Comparison of ENCODE assay signal across 30 cellular contexts in genomic region chr6:168640738-168641137, GRCh38.
DNase-seq lines count a peak whose midpoint lies in the region; ATAC-seq, FAIRE-seq and TF ChIP-seq lines count a peak whose summit lies in the region.
"Had no signal": no experiment of that assay in that cellular context is flagged by ENCODE, and none has a peak within 500 bp of the region (broad histone marks: within the 10 kb centered on the region; RNA-seq: fewer than 3 reads in every experiment).

No MANE protein-coding gene starts in this region.

- 27 to 46% (median 31%) methylated on average over 5 of the region's 5 CpGs for WGBS in heart left ventricle, 4 donors
- WGBS in H1 (ENCODE audit: extremely low coverage in 1 of 2, insufficient coverage in 1 of 2, insufficient read length in 1 of 2, insufficient replicate concordance in 2 of 2, low coverage in 1 of 2, low lambda C conversion rate in 2 of 2, missing lambda C conversion rate in 1 of 2), 2 experiments = 63% methylated on average over 5 of the region's 5 CpGs; no CpG with 5 or more reads in 1 of the 2 experiments
- WGBS in stomach, 5 donors = 25 to 44% (median 39%) methylated on average over 5 of the region's 5 CpGs

- no peak overlapping the region for H3K14ac ChIP-seq in H1 (ENCODE audit: insufficient read length)

- no peaks in the 10 kb centered on the region for H3K36me3 ChIP-seq in heart left ventricle
- H3K36me3 ChIP-seq in H1 (ENCODE audit: control insufficient read depth in 2 of 4, insufficient read depth in 4 of 4, low read length in 3 of 4) = no peaks in the 10 kb centered on the region
- H3K36me3 ChIP-seq in stomach = no peaks in the 10 kb centered on the region
- H3K36me3 ChIP-seq: cardiac muscle cell, prostate gland, SJCRH30, upper lobe of right lung had no signal

- H3K27me3 Mint-ChIP-seq in nephron (ENCODE audit: low read depth) (peaks cover 9% of the 10 kb centered on the region), T-cell (peaks cover 9 to 15% of the 10 kb centered on the region in 2 donors)
- H3K27me3 Mint-ChIP-seq: activated CD4-positive, alpha-beta memory T cell treated with anti-CD3 and anti-CD28 coated beads, Interleukin-2, amount 10 ng/mL, durations not matched to agents 7 days and 5 days; CD4-positive, CD25-positive, alpha-beta regulatory T cell had no signal

- no peak overlapping the region for H3K18ac ChIP-seq in H1 (ENCODE audit: extremely low read depth, low read length)

- H3K56ac ChIP-seq in H1 (replicated peaks; ENCODE audit: insufficient read length, low read depth, low read length) = no peak overlapping the region

- no peaks in the 10 kb centered on the region for H3K23me2 ChIP-seq in H1 (ENCODE audit: low read depth, low read length)

- no peak overlapping the region for H4K91ac ChIP-seq in H1 (replicated peaks; ENCODE audit: insufficient read length, low read length)

- TF ChIP-seq CTCF in heart left ventricle (IDR thresholded peaks at IDR 0.05) (no peak), H1 (IDR thresholded peaks at IDR 0.05; ENCODE audit: control extremely low read depth in 1 of 3, insufficient read depth in 1 of 3, low read depth in 1 of 3, low read length in 3 of 3) (no peak), nephron (IDR thresholded peaks at IDR 0.05; ENCODE audit: unreplicated experiment in 3 of 3) (no peak), stomach (IDR thresholded peaks at IDR 0.05) (no peak)

- CTCF ChIA-PET in H1 (lab: Charles Lee; ENCODE audit: partially characterized antibody) (interaction anchor here (1.0 to 1.7 kb wide), 2 partner anchors 24 to 70 kb away, joined by 3 read pairs; no protein-coding TSS in a partner anchor), T-cell (lab: Charles Lee) (no interaction called here)

- POLR2A ChIA-PET in H1 (lab: Charles Lee; ENCODE audit: partially characterized antibody) = interaction anchor here (0.7 kb wide), 1 partner anchor 59 kb away, joined by 3 read pairs; no protein-coding TSS in a partner anchor
- POLR2A ChIA-PET in T-cell (lab: Charles Lee) = no interaction called here

- 0 out of 4 replicates have a peak overlapping the region, but pooled peaks of 1 of the 2 experiments have one; percentile 25 for H3K4me2 ChIP-seq in H1 (ENCODE audit: insufficient read depth in 1 of 2, low read depth in 2 of 2, low read length in 2 of 2)

- H3K4me1 Mint-ChIP-seq in nephron (peaks cover 66% of the 10 kb centered on the region), T-cell (no peaks in the 10 kb centered on the region)
- H3K4me1 Mint-ChIP-seq: activated CD4-positive, alpha-beta memory T cell treated with anti-CD3 and anti-CD28 coated beads, Interleukin-2, amount 10 ng/mL, durations not matched to agents 7 days and 5 days; activated T-helper 17 cell treated with anti-CD3 and anti-CD28 coated beads, Interleukin-2, amount 50 U/mL, for 72 hours; CD4-positive, CD25-positive, alpha-beta regulatory T cell had no signal

- intact Hi-C loops in Right ventricle myocardium superior (cut with DNase I) (no loop called here), heart left ventricle (cut with DNase I) (loop anchor here in 2 of 10 donors (10.0 kb wide), 2 partner anchors 196 to 244 kb away; partner anchors contain the start of gene SMOC2 (in 1 of the 2)), stomach (cut with DNase I; ENCODE audit: low total_unique reads) (no loop called here)

- no peak overlapping the region for H4K5ac ChIP-seq in H1 (ENCODE audit: insufficient read length, low read depth, low read length)

- peak overlapping the region in 1 of 12 donors; percentile 21 for H3K4me3 ChIP-seq in heart left ventricle
- no peak overlapping the region for H3K4me3 ChIP-seq in H1 (ENCODE audit: extremely low read depth in 1 of 4, insufficient read depth in 2 of 4, low read depth in 3 of 4, low read length in 4 of 4)
- no peak overlapping the region for H3K4me3 ChIP-seq in stomach
- H3K4me3 ChIP-seq: cardiac muscle cell, prostate gland, SJCRH30, skin epidermis, upper lobe of right lung had no signal

- TF ChIP-seq EP300 in H1 (IDR thresholded peaks at IDR 0.05; ENCODE audit: borderline replicate concordance in 1 of 2, low read depth in 2 of 2, low read length in 2 of 2) = no peak
- no peak for TF ChIP-seq EP300 in stomach (IDR thresholded peaks at IDR 0.05)

- H2AFZ ChIP-seq in H1 (ENCODE audit: low read length) = no peak overlapping the region

- H3K79me2 ChIP-seq in H1 (ENCODE audit: control insufficient read depth in 1 of 2, insufficient read depth in 2 of 2, low read length in 2 of 2) = no peaks in the 10 kb centered on the region

- no peaks in the 10 kb centered on the region for H3K36me3 Mint-ChIP-seq in nephron (ENCODE audit: low read depth)
- no peaks in the 10 kb centered on the region for H3K36me3 Mint-ChIP-seq in T-cell
- H3K36me3 Mint-ChIP-seq: CD4-positive, CD25-positive, alpha-beta regulatory T cell; naive thymus-derived CD4-positive, alpha-beta T cell had no signal

- H3K9ac ChIP-seq in H1 (replicated peaks in 1 of 4; ENCODE audit: extremely low read depth in 1 of 4, low read depth in 3 of 4, low read length in 3 of 4) = no peak overlapping the region

- no peaks in the 10 kb centered on the region for H3K9me3 Mint-ChIP-seq in nephron
- no peaks in the 10 kb centered on the region for H3K9me3 Mint-ChIP-seq in T-cell
- H3K9me3 Mint-ChIP-seq: activated CD4-positive, alpha-beta memory T cell treated with anti-CD3 and anti-CD28 coated beads, Interleukin-2, amount 10 ng/mL, durations not matched to agents 7 days and 5 days; activated T-helper 17 cell treated with anti-CD3 and anti-CD28 coated beads, Interleukin-2, amount 50 U/mL, for 72 hours; naive thymus-derived CD4-positive, alpha-beta T cell had no signal

- 0 out of 2 replicates have a peak overlapping the region, but pooled peaks have one; percentile 10 for H2BK15ac ChIP-seq in H1 (ENCODE audit: low read length)

- no peak for FAIRE-seq in H1 (lab: Jason Lieb, UNC)
- FAIRE-seq: H54, islet of Langerhans, TTC549 had no signal

- H3K4me3 Mint-ChIP-seq in nephron = peak overlapping the region in 1 of 3 experiments; percentile 16
- H3K4me3 Mint-ChIP-seq in T-cell = no peak overlapping the region
- H3K4me3 Mint-ChIP-seq: activated CD4-positive, alpha-beta memory T cell treated with anti-CD3 and anti-CD28 coated beads, Interleukin-2, amount 10 ng/mL, durations not matched to agents 7 days and 5 days; activated T-helper 17 cell treated with anti-CD3 and anti-CD28 coated beads, Interleukin-2, amount 50 U/mL, for 72 hours; CD4-positive, CD25-positive, alpha-beta regulatory T cell; naive thymus-derived CD4-positive, alpha-beta T cell had no signal

- no peak overlapping the region for H4K8ac ChIP-seq in H1 (ENCODE audit: extremely low read depth, insufficient read depth, low read length)

- ATAC-seq in Right ventricle myocardium superior (ENCODE audit: poor library complexity) = peak; percentile 24
- no peak for ATAC-seq in heart left ventricle
- ATAC-seq in GM21528 (IDR thresholded peaks at IDR 0.05; ENCODE audit: low FRiP score, unreplicated experiment) = no peak
- no peak for ATAC-seq in T-cell (replicated peaks in 1 of 4)
- no peak for ATAC-seq in GM19452 (IDR thresholded peaks at IDR 0.05; ENCODE audit: unreplicated experiment)
- ATAC-seq: activated T-helper 17 cell treated with anti-CD3 and anti-CD28 coated beads, Interleukin-2, amount 50 U/mL, for 72 hours; esophagus mucosa; naive thymus-derived CD4-positive, alpha-beta T cell; Panc1; upper lobe of right lung had no signal

- H3K9me3 ChIP-seq in heart left ventricle (no peaks in the 10 kb centered on the region), H1 (ENCODE audit: insufficient read depth in 2 of 2, low read depth in 1 of 2, low read length in 1 of 2) (no peaks in the 10 kb centered on the region), stomach (no peaks in the 10 kb centered on the region)
- H3K9me3 ChIP-seq: prostate gland, SJCRH30, upper lobe of right lung had no signal

- H4K20me1 ChIP-seq in H1 (replicated peaks in 1 of 2; ENCODE audit: control insufficient read depth in 1 of 2, insufficient read depth in 2 of 2, low read length in 2 of 2) = no peaks in the 10 kb centered on the region

- no peak overlapping the region for H3K23ac ChIP-seq in H1 (ENCODE audit: insufficient read length)

- no peak overlapping the region for H2BK20ac ChIP-seq in H1 (ENCODE audit: low read length)

- TF ChIP-seq POLR2A in heart left ventricle (IDR thresholded peaks at IDR 0.05) (no peak), H1 (IDR thresholded peaks at IDR 0.05; ENCODE audit: control extremely low read depth in 1 of 2, low read depth in 2 of 2, low read length in 2 of 2) (no peak), stomach (IDR thresholded peaks at IDR 0.05) (no peak)

- H3K4me1 ChIP-seq in heart left ventricle (peaks cover 0 to 53% (median 12%) of the 10 kb centered on the region in 12 donors), H1 (replicated peaks in 1 of 4; ENCODE audit: control insufficient read depth in 3 of 4, insufficient read depth in 4 of 4, low read length in 3 of 4) (peaks cover 6 to 10% (median 7%) of the 10 kb centered on the region in 4 experiments; a peak in 6 of 7 replicates), stomach (peaks cover 4 to 50% (median 30%) of the 10 kb centered on the region in 4 donors)
- H3K4me1 ChIP-seq: prostate gland had no signal

- peak overlapping the region; percentile 55 to 64 (median 57) for H3K27ac Mint-ChIP-seq in nephron
- H3K27ac Mint-ChIP-seq in T-cell = no peak overlapping the region
- H3K27ac Mint-ChIP-seq: activated CD4-positive, alpha-beta memory T cell treated with anti-CD3 and anti-CD28 coated beads, Interleukin-2, amount 10 ng/mL, durations not matched to agents 7 days and 5 days; activated T-helper 17 cell treated with anti-CD3 and anti-CD28 coated beads, Interleukin-2, amount 50 U/mL, for 72 hours; naive thymus-derived CD4-positive, alpha-beta T cell had no signal

- no peak overlapping the region for H2BK5ac ChIP-seq in H1 (ENCODE audit: low read depth, low read length)

- no peak overlapping the region for H2BK12ac ChIP-seq in H1 (ENCODE audit: low read depth, low read length)

- no peaks in the 10 kb centered on the region; the same call in 1 of the 2 replicates for H3K79me1 ChIP-seq in H1 (ENCODE audit: low read depth, low read length)

- no peak overlapping the region for H3K4ac ChIP-seq in H1 (replicated peaks; ENCODE audit: insufficient read length, low read depth, low read length)

- H2AK5ac ChIP-seq in H1 (ENCODE audit: low read depth, low read length) = no peak overlapping the region

- H2BK120ac ChIP-seq in H1 (replicated peaks; ENCODE audit: low read depth, low read length) = no peak overlapping the region

- H3K27me3 ChIP-seq in heart left ventricle = peaks cover 0 to under 1% (median 0%) of the 10 kb centered on the region in 9 donors
- no peaks in the 10 kb centered on the region; a peak in 1 of 7 replicates for H3K27me3 ChIP-seq in H1 (replicated peaks in 1 of 4; ENCODE audit: control insufficient read depth in 3 of 4, extremely low read depth in 1 of 4, insufficient read depth in 3 of 4, low read length in 3 of 4)
- H3K27me3 ChIP-seq in stomach = peaks cover 0 to 8% (median 0%) of the 10 kb centered on the region in 3 donors
- H3K27me3 ChIP-seq: cardiac muscle cell had no signal

- TF ChIP-seq RAD21 in H1 (IDR thresholded peaks at IDR 0.05 in 1 of 2, conservative IDR thresholded peaks at IDR 0.05 in 1 of 2; ENCODE audit: low read depth in 2 of 2, low read length in 2 of 2) = no peak

- DNase-seq in Right ventricle myocardium superior = no peak
- no peak for DNase-seq in heart left ventricle
- no peak for DNase-seq in H1 (ENCODE audit: low read depth in 1 of 2, low spot score in 2 of 2)
- no peak for DNase-seq in T-cell
- no peak for DNase-seq in stomach
- DNase-seq: 8988T; activated CD4-positive, alpha-beta memory T cell treated with anti-CD3 and anti-CD28 coated beads, Interleukin-2, amount 10 ng/mL, durations not matched to agents 7 days and 5 days; activated CD4-positive, CD25-positive, alpha-beta regulatory T cell treated with anti-CD3 and anti-CD28 coated beads, Interleukin-2, amount 50 U/mL, for 72 hours; activated naive CD4-positive, alpha-beta T cell treated with anti-CD3 and anti-CD28 coated beads, Interleukin-2, amount 50 U/mL, for 16 hours; CD4-positive, CD25-positive, alpha-beta regulatory T cell; midbrain; naive thymus-derived CD4-positive, alpha-beta T cell; NCI-H1048; NCI-H1930; NCI-H69; nucleus accumbens; SJCRH30; upper lobe of right lung had no signal

- H3K27ac ChIP-seq in heart left ventricle (peak overlapping the region in 2 of 12 donors; percentile 3 to 30), H1 (ENCODE audit: low read depth, low read length) (no peak overlapping the region), stomach (peak overlapping the region in 2 of 5 donors; percentile 4 to 82)
- H3K27ac ChIP-seq: cardiac muscle cell, prostate gland, SJCRH30, upper lobe of right lung had no signal

Comparison
In these comparisons a context has a peak if more than half of its experiments do, and no peak if none do; other contexts are left out.
1. H3K27ac Mint-ChIP-seq: peak in nephron (3 of 3); none in T-cell (0 of 2).